ENCODE assay signal across 8 cellular contexts in genomic region chr18:59139291-59139614, GRCh38. TPM values are rescaled to one million over a fixed set of nuclear protein-coding genes. Genes with fewer than 3 reads are reported as not detected.
DNase-seq lines count a peak whose midpoint lies in the region; ATAC-seq and TF ChIP-seq lines count a peak whose summit lies in the region.

No MANE protein-coding gene starts in this region.

- peak overlapping the region; percentile 99 for H3K27ac Mint-ChIP-seq in neural crest cell (ENCODE audit: unreplicated experiment)

- no peaks in the 10 kb centered on the region for H3K36me3 Mint-ChIP-seq in neural crest cell (ENCODE audit: low read depth)

- DNase-seq in DMS53 (lab: John Stamatoyannopoulos, UW), result peak; percentile 99
- DNase-seq in LHCN-M2 (ENCODE audit: low read depth), result peak; percentile 81
- peak; percentile 96 for DNase-seq in RPMI8226
- peak; percentile 86 for DNase-seq in activated T-helper 9 cell treated with anti-CD3 and anti-CD28 coated beads, Interleukin-2, amount 50 U/mL, for 16 hours (ENCODE audit: low read depth)
- DNase-seq in fibroblast of the aortic adventitia (ENCODE audit: low read depth), result peak; percentile 78
- peak; percentile 90 for DNase-seq in neural crest cell (ENCODE audit: low read depth, low spot score)

- peak overlapping the region; percentile 72 to 83 for H3K9ac ChIP-seq in stomach smooth muscle (ENCODE audit: low read length in 2 of 2)

- H3K4me3 ChIP-seq in fibroblast of the aortic adventitia (ENCODE audit: low read depth, low read length) (peak overlapping the region; percentile 90), stomach smooth muscle (ENCODE audit: low read length in 2 of 2) (peak overlapping the region; percentile 84 to 93)

- peaks cover 35% of the 10 kb centered on the region for H3K4me1 Mint-ChIP-seq in neural crest cell

- H3K27me3 Mint-ChIP-seq in neural crest cell (ENCODE audit: low read depth), result peaks cover 43% of the 10 kb centered on the region

- H3K4me1 ChIP-seq in stomach smooth muscle (ENCODE audit: control insufficient read depth, insufficient read depth, low read length), result peaks cover 7% of the 10 kb centered on the region

- H3K36me3 ChIP-seq in stomach smooth muscle (ENCODE audit: control insufficient read depth in 2 of 2, insufficient read depth in 2 of 2, low read length in 2 of 2), result no peaks in the 10 kb centered on the region

- peak overlapping the region; percentile 62 for H3K27ac ChIP-seq in stomach smooth muscle (ENCODE audit: low read length)

- TF ChIP-seq CTCF in fibroblast of the aortic adventitia (IDR thresholded peaks at IDR 0.05; ENCODE audit: insufficient read depth, low read length) (no peak), neural crest cell (conservative IDR thresholded peaks at IDR 0.05) (no peak)

- peaks cover 0 to 5% of the 10 kb centered on the region in 2 donors for H3K27me3 ChIP-seq in stomach smooth muscle (ENCODE audit: control insufficient read depth in 1 of 2, insufficient read depth in 2 of 2, low read length in 2 of 2)

- peak; percentile 65 for ATAC-seq in GM21825 (IDR thresholded peaks at IDR 0.05; ENCODE audit: unreplicated experiment)

- H3K9me3 Mint-ChIP-seq in neural crest cell, result no peaks in the 10 kb centered on the region

- peak overlapping the region; percentile 82 for H3K4me3 Mint-ChIP-seq in neural crest cell

- H3K9me3 ChIP-seq in stomach smooth muscle (ENCODE audit: control insufficient read depth in 2 of 2, low read length in 2 of 2), result no peaks in the 10 kb centered on the region

RNA-seq across cellular contexts. Expression of gene SEC11C, which starts 0.4 kb away (rescaled TPM):
- 10.7 and 22.6 TPM in 2 replicates for total RNA-seq in LHCN-M2 (2014; rRNA removed)
- 27.5 TPM for polyA plus RNA-seq in LHCN-M2 (2012)
- total RNA-seq in fibroblast of the aortic adventitia (ENCODE audit: low replicate concordance), result 8.8 and 13.2 TPM in 2 replicates
- total RNA-seq in neural crest cell, result 54.3 and 55.1 TPM in 2 replicates

Comparison
In these comparisons a context has a peak if more than half of its experiments do, and no peak if none do; other contexts are left out.
1. Peak in every context shown above with its lines: DNase-seq, ATAC-seq, H3K4me3 ChIP-seq and H3K27ac ChIP-seq.